ENCODE assay signal across 1 cellular context in the genomic region with DNA sequence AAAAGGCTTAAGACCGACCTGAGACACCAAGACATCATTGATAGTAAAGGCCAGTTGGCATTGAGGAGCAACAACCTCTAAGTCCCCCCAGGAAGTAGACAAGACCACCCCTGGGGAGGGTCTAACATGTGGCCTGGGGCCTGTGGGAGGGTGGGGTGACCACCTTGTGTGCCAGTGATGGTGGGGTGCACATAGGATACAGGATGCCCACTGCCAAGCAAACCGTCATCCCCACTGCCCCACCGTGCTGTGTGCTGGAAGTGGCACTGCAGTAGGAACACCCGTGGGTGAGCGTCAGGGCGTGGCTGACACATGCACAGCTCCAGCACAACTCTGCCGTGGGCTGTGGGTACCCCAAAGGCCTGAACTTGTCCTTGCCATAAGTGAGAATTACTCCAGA.
TF ChIP-seq lines count a peak whose summit lies in the region.

No MANE protein-coding gene starts in this region.

TF ChIP-seq in H1, 55 proteins besides CTCF, POLR2A, EP300 and RAD21:
- TF ChIP-seq MAX (IDR thresholded peaks at IDR 0.05) (no peak), POLR2AphosphoS5 (IDR thresholded peaks at IDR 0.05; ENCODE audit: low read depth, low read length) (no peak), ZNF274 (IDR thresholded peaks at IDR 0.05; ENCODE audit: borderline replicate concordance, extremely low read depth, low read length) (no peak), EGR1 (IDR thresholded peaks at IDR 0.05; ENCODE audit: borderline replicate concordance, low read depth, low read length) (no peak), YY1 (IDR thresholded peaks at IDR 0.05; ENCODE audit: low read depth, low read length) (no peak), GABPA (IDR thresholded peaks at IDR 0.05; ENCODE audit: borderline replicate concordance, insufficient read depth, low read length) (no peak), CBX8 (IDR thresholded peaks at IDR 0.05; ENCODE audit: borderline replicate concordance, low read depth, low read length) (no peak)
- TF ChIP-seq, protein P1, sequence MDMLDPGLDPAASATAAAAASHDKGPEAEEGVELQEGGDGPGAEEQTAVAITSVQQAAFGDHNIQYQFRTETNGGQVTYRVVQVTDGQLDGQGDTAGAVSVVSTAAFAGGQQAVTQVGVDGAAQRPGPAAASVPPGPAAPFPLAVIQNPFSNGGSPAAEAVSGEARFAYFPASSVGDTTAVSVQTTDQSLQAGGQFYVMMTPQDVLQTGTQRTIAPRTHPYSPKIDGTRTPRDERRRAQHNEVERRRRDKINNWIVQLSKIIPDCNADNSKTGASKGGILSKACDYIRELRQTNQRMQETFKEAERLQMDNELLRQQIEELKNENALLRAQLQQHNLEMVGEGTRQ (IDR thresholded peaks at IDR 0.05; ENCODE audit: low read length), result no peak
